Comparison of ENCODE assay signal across 24 cellular contexts in the genomic region with DNA sequence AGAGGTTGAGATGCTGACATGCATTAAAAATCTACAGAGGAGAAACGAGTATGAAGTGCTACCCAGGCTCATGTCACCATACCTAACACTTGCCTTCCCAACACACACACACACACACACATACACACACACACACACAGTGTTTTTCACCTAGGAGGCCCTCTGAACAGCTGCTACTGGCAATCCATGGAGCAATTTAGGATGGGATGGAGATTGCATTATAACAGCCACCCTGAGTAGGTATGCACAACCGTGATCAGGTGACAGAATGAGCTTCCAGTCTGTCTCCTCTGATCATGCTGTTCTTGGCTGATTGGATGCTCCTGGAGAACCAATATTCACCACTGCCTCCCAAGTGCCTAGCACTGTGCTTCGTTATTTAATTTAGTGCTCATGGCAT.
"Had no signal": no experiment of that assay in that cellular context is flagged by ENCODE, and none has a peak within 500 bp of the region (broad histone marks: within the 10 kb centered on the region; RNA-seq: fewer than 3 reads in every experiment).

No MANE protein-coding gene starts in this region.

- H3K4me2 ChIP-seq: smooth muscle cell had no signal

- H3K36me3 ChIP-seq: left lung, right atrium auricular region, right lobe of liver, tibial nerve, uterus had no signal

- H3K27ac ChIP-seq: left lung, parathyroid adenoma, right atrium auricular region, right lobe of liver, tibial nerve, uterus had no signal

- ATAC-seq: left colon; left lung; mucosa of descending colon; naive thymus-derived CD4-positive, alpha-beta T cell; right lobe of liver; stimulated activated memory B cell treated with anti-CD40 and anti-IgM and Interleukin-4, amounts not matched to agents 10 μg/mL and 1 μg/mL and 100 μg/mL, for 72 hours; stimulated activated naive CD8-positive, alpha-beta T cell treated with anti-CD3 and anti-CD28 coated beads, Interleukin-15, amount 100 ng/mL, for 72 hours had no signal

- H3K4me3 ChIP-seq: left lung, lung, mucosa of descending colon, right atrium auricular region, right lobe of liver, smooth muscle cell, tibial nerve, uterus had no signal

- H3K4me1 ChIP-seq: left lung, right atrium auricular region, right lobe of liver, tibial nerve, uterus had no signal

- H3K27me3 ChIP-seq: left lung, right atrium auricular region, right lobe of liver, tibial nerve, uterus had no signal

- H3K9ac ChIP-seq: parathyroid adenoma had no signal

- DNase-seq: hypothalamus; immature natural killer cell; kidney; left colon; left lung; mesendoderm; midbrain; mucosa of descending colon; naive thymus-derived CD4-positive, alpha-beta T cell; right lobe of liver; stimulated activated CD4-positive, alpha-beta T cell treated with anti-CD3 and anti-CD28 coated beads, Interleukin-1b, Interleukin-23, amount 100 ng/mL, for 48 hours; stimulated activated CD4-positive, alpha-beta T cell treated with anti-CD3 and anti-CD28 coated beads, Interleukin-2, amount 100 ng/mL, for 48 hours; stimulated activated CD4-positive, alpha-beta T cell treated with anti-CD3 and anti-CD28 coated beads, Interleukin-4, amount 100 ng/mL, for 4 hours; stimulated activated CD8-positive, alpha-beta memory T cell treated with anti-CD3 and anti-CD28 coated beads, Interleukin-4, amount 100 ng/mL, for 48 hours; stimulated activated naive CD4-positive, alpha-beta T cell treated with Interleukin-2 at 50 U/mL for 16 hours; stimulated activated naive CD8-positive, alpha-beta T cell treated with anti-CD3 and anti-CD28 coated beads, Interleukin-15, amount 100 ng/mL, for 72 hours; substantia nigra; uterus had no signal

- H3K79me2 ChIP-seq: parathyroid adenoma had no signal

- H2AFZ ChIP-seq: parathyroid adenoma had no signal

- H3K9me3 ChIP-seq: left lung, mucosa of descending colon, right atrium auricular region, right lobe of liver, tibial nerve, uterus had no signal
